8 cellular contexts compared by ENCODE assay signal in the genomic region with DNA sequence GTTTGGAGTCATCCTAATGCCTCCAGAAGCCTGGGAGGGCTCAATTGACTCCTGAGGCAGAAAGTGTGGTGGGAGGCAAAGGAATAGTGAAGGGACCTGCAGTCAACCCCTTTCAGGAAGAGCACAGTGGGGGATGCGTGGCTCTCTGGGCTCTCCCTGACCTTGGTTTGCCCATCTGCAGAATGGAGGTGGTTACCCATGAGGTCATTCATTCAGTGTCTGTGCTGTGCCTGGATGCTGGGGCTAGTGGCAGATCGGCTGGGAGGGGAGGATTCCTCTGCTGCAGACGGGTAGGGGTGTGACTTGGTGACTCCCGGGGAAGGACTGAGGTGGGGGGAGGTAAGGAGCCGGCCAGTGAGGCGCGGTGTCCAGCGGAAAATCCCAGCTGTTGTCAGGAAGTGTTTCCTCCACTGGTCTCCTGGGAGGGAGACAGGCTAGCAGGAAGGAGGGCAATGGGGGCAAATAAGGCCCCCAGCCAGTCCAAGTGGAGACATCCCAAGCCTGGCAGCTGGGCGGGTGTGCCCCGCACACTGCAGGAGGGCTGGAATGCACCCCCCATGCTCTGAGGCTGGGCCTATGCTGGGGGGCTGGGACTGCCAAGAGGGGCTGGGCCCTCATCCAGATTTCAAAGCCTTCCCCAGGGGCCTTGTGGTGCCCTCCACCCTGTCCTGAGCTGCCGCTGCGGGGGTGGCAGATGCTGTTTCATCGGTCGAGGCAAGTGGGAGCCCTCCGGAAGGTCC. TPM values are rescaled to one million over a fixed set of nuclear protein-coding genes. Genes with fewer than 3 reads are reported as not detected.
A peak's percentile ranks its signal among the peaks of the same experiment; 100 is the strongest.
DNase-seq lines count a peak whose midpoint lies in the region; ATAC-seq and TF ChIP-seq lines count a peak whose summit lies in the region.

No MANE protein-coding gene starts in this region.

- H3K27ac Mint-ChIP-seq in activated T-helper 2 cell treated with anti-CD3 and anti-CD28 coated beads, Interferon-gamma antibody, Interleukin-2, Interleukin-4, amounts not matched to agents 10 μg/mL and 5 μg/mL and 100 μg/mL, durations not matched to agents 14 hours and 24 hours and 36 hours, result no peak overlapping the region

- intact Hi-C loops in posterior vena cava (cut with DNase I), result no loop called here
- intact Hi-C loops in activated T-helper 2 cell treated with anti-CD3 and anti-CD28 coated beads, Interferon-gamma antibody, Interleukin-2, Interleukin-4, amounts not matched to agents 10 μg/mL and 5 μg/mL and 100 μg/mL, durations not matched to agents 14 hours and 24 hours and 36 hours (cut with micrococcal nuclease), result no loop called here

- 0 out of 2 replicates have a peak, but pooled peaks cover 2% of the 10 kb centered on the region for H3K36me3 ChIP-seq in SJCRH30

- ATAC-seq in GM18502 (IDR thresholded peaks at IDR 0.05; ENCODE audit: poor library complexity, unreplicated experiment) (peak; percentile 30), HG03196 (IDR thresholded peaks at IDR 0.05; ENCODE audit: unreplicated experiment) (no peak)

- peak overlapping the region; percentile 47 for H3K4me3 ChIP-seq in SJCRH30
- H3K4me3 ChIP-seq in fibroblast of pulmonary artery (replicated peaks; ENCODE audit: low read depth, low read length), result peak overlapping the region; percentile 36

- peaks cover 2% of the 10 kb centered on the region for H3K27me3 Mint-ChIP-seq in activated T-helper 2 cell treated with anti-CD3 and anti-CD28 coated beads, Interferon-gamma antibody, Interleukin-2, Interleukin-4, amounts not matched to agents 10 μg/mL and 5 μg/mL and 100 μg/mL, durations not matched to agents 14 hours and 24 hours and 36 hours (ENCODE audit: low read depth)

- H3K9me3 Mint-ChIP-seq in activated T-helper 2 cell treated with anti-CD3 and anti-CD28 coated beads, Interferon-gamma antibody, Interleukin-2, Interleukin-4, amounts not matched to agents 10 μg/mL and 5 μg/mL and 100 μg/mL, durations not matched to agents 14 hours and 24 hours and 36 hours, result no peaks in the 10 kb centered on the region

- peak overlapping the region; percentile 86 for H3K27ac ChIP-seq in SJCRH30

- TF ChIP-seq CTCF in fibroblast of pulmonary artery (IDR thresholded peaks at IDR 0.05; ENCODE audit: low read length, missing control alignments), result no peak

- H3K4me1 Mint-ChIP-seq in activated T-helper 2 cell treated with anti-CD3 and anti-CD28 coated beads, Interferon-gamma antibody, Interleukin-2, Interleukin-4, amounts not matched to agents 10 μg/mL and 5 μg/mL and 100 μg/mL, durations not matched to agents 14 hours and 24 hours and 36 hours (ENCODE audit: low read depth), result peaks cover 2% of the 10 kb centered on the region

- DNase-seq in SJCRH30 (peak; percentile 89 to 93), fibroblast of pulmonary artery (ENCODE audit: low read depth) (peak; percentile 72), posterior vena cava (ENCODE audit: low spot score) (peak; percentile 86), NOMO-1 treated with dmso at 0.1 percent for 144 hours (lab: John Stamatoyannopoulos, UW; ENCODE audit: unreplicated experiment) (no peak), NCI-H2029 (lab: John Stamatoyannopoulos, UW) (no peak)
- no peak for DNase-seq in activated T-helper 2 cell treated with anti-CD3 and anti-CD28 coated beads, Interferon-gamma antibody, Interleukin-2, Interleukin-4, amounts not matched to agents 10 μg/mL and 5 μg/mL and 100 μg/mL, durations not matched to agents 14 hours and 24 hours and 36 hours (ENCODE audit: low spot score)

- no peaks in the 10 kb centered on the region for H3K27me3 ChIP-seq in SJCRH30

- peaks cover 58% of the 10 kb centered on the region for H3K4me1 ChIP-seq in SJCRH30

- H3K4me3 Mint-ChIP-seq in activated T-helper 2 cell treated with anti-CD3 and anti-CD28 coated beads, Interferon-gamma antibody, Interleukin-2, Interleukin-4, amounts not matched to agents 10 μg/mL and 5 μg/mL and 100 μg/mL, durations not matched to agents 14 hours and 24 hours and 36 hours (ENCODE audit: low read depth), result no peak overlapping the region

- H3K36me3 Mint-ChIP-seq in activated T-helper 2 cell treated with anti-CD3 and anti-CD28 coated beads, Interferon-gamma antibody, Interleukin-2, Interleukin-4, amounts not matched to agents 10 μg/mL and 5 μg/mL and 100 μg/mL, durations not matched to agents 14 hours and 24 hours and 36 hours (ENCODE audit: low read depth), result no peaks in the 10 kb centered on the region

- H3K9me3 ChIP-seq in SJCRH30 (replicated peaks), result no peaks in the 10 kb centered on the region

RNA-seq across cellular contexts. Expression of gene CXXC5, which starts 10.9 kb away (rescaled TPM):
- 76.8 and 81.4 TPM in 2 replicates for total RNA-seq in SJCRH30 (2014; rRNA removed; shearing (Covaris generic))
- total RNA-seq in posterior vena cava, result 10 to 100 TPM; 48.9 to 49.1 TPM
- total RNA-seq in activated T-helper 2 cell treated with anti-CD3 and anti-CD28 coated beads, Interferon-gamma antibody, Interleukin-2, Interleukin-4, amounts not matched to agents 10 μg/mL and 5 μg/mL and 100 μg/mL, durations not matched to agents 14 hours and 24 hours and 36 hours, result 1.3 and 2.9 TPM in 2 replicates

Comparison
In these comparisons a context has a peak if more than half of its experiments do, and no peak if none do; other contexts are left out.
1. DNase-seq: peak in SJCRH30 (2 of 2), fibroblast of pulmonary artery (single experiment) and posterior vena cava (single experiment); none in NOMO-1 treated with dmso at 0.1 percent for 144 hours (single experiment), activated T-helper 2 cell treated with anti-CD3 and anti-CD28 coated beads, Interferon-gamma antibody, Interleukin-2, Interleukin-4, amounts not matched to agents 10 μg/mL and 5 μg/mL and 100 μg/mL, durations not matched to agents 14 hours and 24 hours and 36 hours (single experiment) and NCI-H2029 (single experiment).
2. RNA of gene CXXC5, which starts 10.9 kb away (total RNA-seq): 76.8 to 81.4 TPM in SJCRH30 and 48.9 to 49.1 TPM in posterior vena cava; 1.3 to 2.9 TPM in activated T-helper 2 cell treated with anti-CD3 and anti-CD28 coated beads, Interferon-gamma antibody, Interleukin-2, Interleukin-4, amounts not matched to agents 10 μg/mL and 5 μg/mL and 100 μg/mL, durations not matched to agents 14 hours and 24 hours and 36 hours; every median in the first group is over 10 times any median in the second.